Comparison of ENCODE assay signal across 10 cellular contexts in genomic region chr17:76586741-76587487, GRCh38. TPM values are rescaled to one million over a fixed set of nuclear protein-coding genes. Genes with fewer than 3 reads are reported as not detected.
DNase-seq lines count a peak whose midpoint lies in the region; ATAC-seq and TF ChIP-seq lines count a peak whose summit lies in the region.
"Had no signal": no experiment of that assay in that cellular context is flagged by ENCODE, and none has a peak within 500 bp of the region (broad histone marks: within the 10 kb centered on the region; RNA-seq: fewer than 3 reads in every experiment).

No MANE protein-coding gene starts in this region.

- peak overlapping the region; percentile 18 for H3K4me3 Mint-ChIP-seq in activated T-helper 17 cell treated with anti-CD3 and anti-CD28 coated beads, Interleukin-2, amount 50 U/mL, for 72 hours
- H3K4me3 Mint-ChIP-seq in natural killer cell, result peak overlapping the region; percentile 72

- no peak for TF ChIP-seq EP300 in transverse colon (IDR thresholded peaks at IDR 0.05; ENCODE audit: low read depth)

- DNase-seq in D341Med (ENCODE audit: low spot score), result peak; percentile 51
- peak; percentile 91 to 96 (median 93) for DNase-seq in NCI-H1417 (lab: John Stamatoyannopoulos, UW)
- no peak for DNase-seq in natural killer cell
- no peak for DNase-seq in left colon
- no peak for DNase-seq in transverse colon
- DNase-seq in cerebellum (ENCODE audit: low spot score), result no peak
- DNase-seq: stimulated activated CD4-positive, alpha-beta T cell treated with anti-CD3 and anti-CD28 coated beads, Interleukin-2, amount 100 ng/mL, for 24 hours had no signal

- peaks cover 4% of the 10 kb centered on the region for H3K36me3 Mint-ChIP-seq in activated T-helper 17 cell treated with anti-CD3 and anti-CD28 coated beads, Interleukin-2, amount 50 U/mL, for 72 hours (ENCODE audit: low read depth)
- peaks cover 14% of the 10 kb centered on the region for H3K36me3 Mint-ChIP-seq in natural killer cell

- TF ChIP-seq POLR2A in transverse colon (IDR thresholded peaks at IDR 0.05), result no peak

- no peaks in the 10 kb centered on the region for H3K9me3 Mint-ChIP-seq in activated T-helper 17 cell treated with anti-CD3 and anti-CD28 coated beads, Interleukin-2, amount 50 U/mL, for 72 hours
- H3K9me3 Mint-ChIP-seq in natural killer cell, result no peaks in the 10 kb centered on the region

- peaks cover 35% of the 10 kb centered on the region for H3K27me3 Mint-ChIP-seq in activated T-helper 17 cell treated with anti-CD3 and anti-CD28 coated beads, Interleukin-2, amount 50 U/mL, for 72 hours
- peaks cover 45 to 47% of the 10 kb centered on the region in 2 donors for H3K27me3 Mint-ChIP-seq in natural killer cell (ENCODE audit: low read depth in 2 of 2)

- in situ Hi-C loops in transverse colon (cut with MboI; ENCODE audit: low pct_ligation_motif_present in 1 of 4, low pct_unique_long_range_greater_than_20kb in 1 of 4, low sequenced_read_pairs in 3 of 4), result no loop called here

- H3K4me1 Mint-ChIP-seq in activated T-helper 17 cell treated with anti-CD3 and anti-CD28 coated beads, Interleukin-2, amount 50 U/mL, for 72 hours, result no peaks in the 10 kb centered on the region
- peaks cover 4% of the 10 kb centered on the region in 2 donors for H3K4me1 Mint-ChIP-seq in natural killer cell

- H3K36me3 ChIP-seq in transverse colon, result no peaks in the 10 kb centered on the region

- H3K9me3 ChIP-seq in transverse colon, result no peaks in the 10 kb centered on the region

- ATAC-seq in activated T-helper 17 cell treated with anti-CD3 and anti-CD28 coated beads, Interleukin-2, amount 50 U/mL, for 72 hours (replicated peaks), result no peak
- ATAC-seq in natural killer cell, result no peak
- no peak for ATAC-seq in HG02571 (IDR thresholded peaks at IDR 0.05; ENCODE audit: unreplicated experiment)
- no peak for ATAC-seq in left colon

- intact Hi-C loops in natural killer cell (cut with micrococcal nuclease) (no loop called here), left colon (cut with DNase I, micrococcal nuclease) (no loop called here), transverse colon (cut with DNase I; ENCODE audit: low total_unique reads) (no loop called here)

- 44 to 60% methylated on average over 1 to 11 of the region's 17 CpGs for WGBS in transverse colon (ENCODE audit: low coverage in 1 of 2), 2 donors

- H3K27ac ChIP-seq in transverse colon, result no peak overlapping the region

- no peak for TF ChIP-seq CTCF in natural killer cell (IDR thresholded peaks at IDR 0.05)
- no peak for TF ChIP-seq CTCF in transverse colon (IDR thresholded peaks at IDR 0.05)

- no peak overlapping the region for H3K4me3 ChIP-seq in transverse colon

- H3K27me3 ChIP-seq in transverse colon, result peaks cover 55% of the 10 kb centered on the region

- peaks cover 3 to 20% (median 18%) of the 10 kb centered on the region in 4 donors for H3K4me1 ChIP-seq in transverse colon

- H3K27ac Mint-ChIP-seq in activated T-helper 17 cell treated with anti-CD3 and anti-CD28 coated beads, Interleukin-2, amount 50 U/mL, for 72 hours, result no peak overlapping the region
- H3K27ac Mint-ChIP-seq in natural killer cell, result no peak overlapping the region

RNA-seq across cellular contexts. Expression of gene ST6GALNAC2, which starts 1.3 kb away (rescaled TPM):
- total RNA-seq in activated T-helper 17 cell treated with anti-CD3 and anti-CD28 coated beads, Interleukin-2, amount 50 U/mL, for 72 hours, result under 1 TPM in 1 of 2 donors, not detected in 1; 0.29 TPM
- total RNA-seq in natural killer cell (under 1 TPM in 1 of 3 donors, not detected in 2; 0.65 TPM), left colon (1 to 10 TPM; 3.9 to 4.5 TPM), transverse colon (1 to 10 TPM in 3 of 4 donors, not detected in 1; 1.4 to 4.4 (median 1.6) TPM), cerebellum (0.54 TPM)

RNA-seq across cellular contexts. Expression of gene PRCD, which starts 47.1 kb away (rescaled TPM):
- not detected for total RNA-seq in activated T-helper 17 cell treated with anti-CD3 and anti-CD28 coated beads, Interleukin-2, amount 50 U/mL, for 72 hours
- total RNA-seq in natural killer cell (1 to 10 TPM in 1 of 3 donors, under 1 TPM in 2; 0.77 to 1.1 (median 0.82) TPM), left colon (1 to 10 TPM in 1 of 2 donors, under 1 TPM in 1; 0.92 to 2.3 TPM), transverse colon (1 to 10 TPM in 1 of 4 donors, under 1 TPM in 1, not detected in 2; 0.64 to 6.8 TPM), cerebellum (5.7 TPM)

RNA-seq across cellular contexts. Expression of gene CYGB, which starts 49.4 kb away (rescaled TPM):
- total RNA-seq in activated T-helper 17 cell treated with anti-CD3 and anti-CD28 coated beads, Interleukin-2, amount 50 U/mL, for 72 hours, result not detected
- total RNA-seq in natural killer cell, result under 1 TPM; 0.12 to 0.33 (median 0.16) TPM
- total RNA-seq in left colon, result 10 to 100 TPM in 1 of 2 donors, 1 to 10 TPM in 1; 9.0 to 12.2 TPM
- total RNA-seq in transverse colon, result 10 to 100 TPM in 2 of 4 donors, 1 to 10 TPM in 2; 7.5 to 20.1 (median 11.3) TPM
- 5.6 TPM for total RNA-seq in cerebellum

RNA-seq across cellular contexts. Expression of gene ST6GALNAC1, which starts 56.6 kb away (rescaled TPM):
- 1 to 10 TPM; 1.4 to 2.5 TPM for total RNA-seq in activated T-helper 17 cell treated with anti-CD3 and anti-CD28 coated beads, Interleukin-2, amount 50 U/mL, for 72 hours
- total RNA-seq in natural killer cell (1 to 10 TPM in 1 of 3 donors, not detected in 2; 1.0 TPM), left colon (100 to 1,000 TPM; 322 to 434 TPM), transverse colon (100 to 1,000 TPM; 121 to 281 (median 182) TPM), cerebellum (0.36 TPM)
- total RNA-seq: LHCN-M2 had no signal

Comparison
In these comparisons a context has a peak if more than half of its experiments do, and no peak if none do; other contexts are left out.
1. DNase-seq: peak in D341Med (single experiment) and NCI-H1417 (3 of 3); none in natural killer cell (single experiment), left colon (0 of 2), transverse colon (single experiment) and cerebellum (single experiment).